ENCODE assay signal across 20 cellular contexts in the genomic region with DNA sequence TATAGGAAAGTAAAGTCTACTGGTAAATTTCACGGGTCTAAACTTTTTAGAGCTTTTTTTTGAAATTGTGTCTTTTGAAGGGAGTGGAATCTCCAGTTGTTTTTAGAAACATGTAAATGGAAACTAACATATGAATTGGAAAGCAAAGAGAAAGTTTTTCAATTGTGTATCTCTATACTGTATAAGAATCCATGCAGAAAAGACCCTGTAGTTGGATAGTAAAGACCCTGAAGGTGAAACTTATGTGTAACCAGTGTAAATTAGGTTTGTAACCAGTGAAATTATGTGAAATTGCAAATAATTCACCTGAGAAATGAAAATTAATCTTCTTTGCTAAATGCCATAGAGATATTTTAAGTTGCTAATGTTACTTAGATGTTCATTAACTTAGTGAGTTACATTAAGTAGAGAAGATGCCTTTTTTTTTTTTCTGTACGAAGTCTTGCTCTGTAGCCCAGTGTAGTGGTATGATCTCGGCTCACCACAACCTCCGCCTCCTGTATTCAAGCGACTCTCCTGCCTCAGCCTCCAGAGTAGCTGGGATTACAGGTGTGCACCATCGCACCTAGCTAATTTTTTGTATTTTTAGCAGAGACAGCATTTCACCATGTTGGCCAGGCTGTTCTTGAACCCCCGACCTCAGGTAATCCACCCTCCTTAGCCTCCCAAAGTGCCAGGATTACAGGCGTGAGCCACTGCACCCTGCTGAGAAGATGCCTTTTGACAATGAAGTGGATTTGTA. TPM values are rescaled to one million over a fixed set of nuclear protein-coding genes. Genes with fewer than 3 reads are reported as not detected.
"Had no signal": no experiment of that assay in that cellular context is flagged by ENCODE, and none has a peak within 500 bp of the region (broad histone marks: within the 10 kb centered on the region; RNA-seq: fewer than 3 reads in every experiment).

No MANE protein-coding gene starts in this region.

RNA-seq across cellular contexts. Expression of gene CCT8L2, which starts 11.8 kb away (rescaled TPM):
- total RNA-seq: activated CD4-positive, alpha-beta memory T cell treated with anti-CD3 and anti-CD28 coated beads for 36 hours; activated CD4-positive, alpha-beta T cell treated with anti-CD3 and anti-CD28 coated beads for 36 hours; activated CD4-positive, alpha-beta T cell treated with anti-CD3 and anti-CD28 coated beads, Interleukin-2, amount 10 ng/mL, durations not matched to agents 24 days and 14 days; activated CD8-positive, alpha-beta memory T cell treated with anti-CD3 and anti-CD28 coated beads for 36 hours; activated CD8-positive, alpha-beta memory T cell treated with anti-CD3 and anti-CD28 coated beads, Interleukin-2, amount 10 ng/mL, durations not matched to agents 7 days and 5 days; activated CD8-positive, alpha-beta T cell treated with anti-CD3 and anti-CD28 coated beads, Interleukin-2, amount 10 ng/mL, durations not matched to agents 7 days and 5 days; activated naive CD4-positive, alpha-beta T cell treated with anti-CD3 and anti-CD28 coated beads, Interleukin-2, amount 50 U/mL, for 72 hours; activated naive CD8-positive, alpha-beta T cell treated with anti-CD3 and anti-CD28 coated beads, Interleukin-2, amount 10 ng/mL, durations not matched to agents 7 days and 5 days; activated T-cell treated with anti-CD3 and anti-CD28 coated beads, Interleukin-2, amount 50 U/mL, for 72 hours; astrocyte; bronchial epithelial cell; cardiac septum; cerebellum; endodermal cell; esophagus muscularis mucosa; foreskin keratinocyte; gastrocnemius medialis; heart left ventricle; T-helper 1 cell treated with Interleukin-12 subunit alpha and Interleukin-12 subunit beta and Interleukin-4 antibody, amounts not matched to agents 30 ng/mL and 1 ng/mL, for 36 hours had no signal
- polyA plus RNA-seq: adipose tissue, foreskin keratinocyte, heart left ventricle had no signal
